ENCODE assay signal across 16 cellular contexts in genomic region chr9:129100383-129101169, GRCh38. TPM values are rescaled to one million over a fixed set of nuclear protein-coding genes. Genes with fewer than 3 reads are reported as not detected.
A peak's percentile ranks its signal among the peaks of the same experiment; 100 is the strongest.
DNase-seq lines count a peak whose midpoint lies in the region; ATAC-seq, FAIRE-seq and TF ChIP-seq lines count a peak whose summit lies in the region.
"Had no signal": no experiment of that assay in that cellular context is flagged by ENCODE, and none has a peak within 500 bp of the region (broad histone marks: within the 10 kb centered on the region; RNA-seq: fewer than 3 reads in every experiment).

No MANE protein-coding gene starts in this region.

- dilution Hi-C loops in mammary epithelial cell (cut with HindIII; ENCODE audit: low sequenced_read_pairs), result no loop called here

- H2AFZ ChIP-seq in Karpas-422 (ENCODE audit: low read length) (no peak overlapping the region), mammary epithelial cell (ENCODE audit: low read depth, low read length) (peak overlapping the region; percentile 68)
- H2AFZ ChIP-seq: GM23248 had no signal

- peaks cover 2% of the 10 kb centered on the region for H3K36me3 Mint-ChIP-seq in activated T-cell treated with anti-CD3 and anti-CD28 coated beads, Interleukin-2, amount 50 U/mL, for 4 hours (ENCODE audit: insufficient read depth)

- H4K20me1 ChIP-seq in BLaER1 (no peaks in the 10 kb centered on the region), Karpas-422 (ENCODE audit: insufficient read depth, low read depth, low read length) (no peaks in the 10 kb centered on the region), mammary epithelial cell (ENCODE audit: insufficient read depth, low read length) (no peaks in the 10 kb centered on the region)

- peak; percentile 52 for DNase-seq in Karpas-422
- peak; percentile 26 for DNase-seq in mammary epithelial cell
- peak; percentile 56 for DNase-seq in left kidney (ENCODE audit: low read depth, low spot score)
- no peak for DNase-seq in activated T-cell treated with anti-CD3 and anti-CD28 coated beads, Interleukin-2, amount 50 U/mL, for 4 hours
- no peak for DNase-seq in GM19239 (ENCODE audit: insufficient read length, low spot score)
- DNase-seq in NCI-H1930 (lab: John Stamatoyannopoulos, UW), result no peak
- DNase-seq: CD4-positive, CD25-positive, alpha-beta regulatory T cell; DMS79; GDM1; GM23248; NCI-H2029; NCI-H2227 treated with DMSO at 0.1 percent for 48 hours; NCI-H526; SIG-M5 had no signal

- in situ Hi-C loops in mammary epithelial cell (cut with MboI; ENCODE audit: low sequenced_read_pairs in 2 of 2), result no loop called here

- no peak for FAIRE-seq in GM19239 (lab: Jason Lieb, UNC)

- H3K9me3 ChIP-seq in BLaER1 (no peaks in the 10 kb centered on the region), Karpas-422 (ENCODE audit: low read length) (no peaks in the 10 kb centered on the region), mammary epithelial cell (replicated peaks; ENCODE audit: insufficient read depth, low read length) (no peaks in the 10 kb centered on the region)

- H3K4me3 Mint-ChIP-seq in activated T-cell treated with anti-CD3 and anti-CD28 coated beads, Interleukin-2, amount 50 U/mL, for 4 hours, result no peak overlapping the region

- peaks cover 18% of the 10 kb centered on the region for H3K36me3 ChIP-seq in BLaER1
- no peaks in the 10 kb centered on the region for H3K36me3 ChIP-seq in Karpas-422 (ENCODE audit: insufficient read depth, low read length)
- H3K36me3 ChIP-seq in mammary epithelial cell (ENCODE audit: insufficient read depth, low read length), result no peaks in the 10 kb centered on the region

- no peak for ATAC-seq in activated T-cell treated with anti-CD3 and anti-CD28 coated beads, Interleukin-2, amount 50 U/mL, for 4 hours
- ATAC-seq: Panc1 had no signal

- H3K4me3 ChIP-seq in BLaER1, result no peak overlapping the region
- no peak overlapping the region for H3K4me3 ChIP-seq in Karpas-422 (ENCODE audit: low read length)
- no peak overlapping the region for H3K4me3 ChIP-seq in mammary epithelial cell (replicated peaks in 1 of 3; ENCODE audit: insufficient read depth in 1 of 3, low read depth in 2 of 3, low read length in 3 of 3)
- H3K4me3 ChIP-seq: GM23248 had no signal

- no TSS peak for BruUV-seq in mammary epithelial cell (replicated peaks; lab: Mats Ljungman, UMichigan)

- WGBS in mammary epithelial cell (ENCODE audit: low coverage, missing lambda C conversion rate), result 51% methylated on average over 25 of the region's 28 CpGs

- no peaks in the 10 kb centered on the region for H3K4me1 Mint-ChIP-seq in activated T-cell treated with anti-CD3 and anti-CD28 coated beads, Interleukin-2, amount 50 U/mL, for 4 hours (ENCODE audit: low read depth)
- H3K4me1 Mint-ChIP-seq: CD4-positive, CD25-positive, alpha-beta regulatory T cell had no signal

- H3K9me2 ChIP-seq in Karpas-422 (replicated peaks; ENCODE audit: insufficient read depth, low read length), result no peaks in the 10 kb centered on the region

- intact Hi-C loops in mammary epithelial cell (cut with micrococcal nuclease), result no loop called here

- H3K4me2 ChIP-seq in BLaER1 (0 out of 2 replicates have a peak overlapping the region, but pooled peaks have one; percentile 4), Karpas-422 (ENCODE audit: low read depth, low read length, poor library complexity, severe bottlenecking) (no peak overlapping the region), mammary epithelial cell (ENCODE audit: insufficient read depth, low read depth, low read length) (no peak overlapping the region)

- H3K4me1 ChIP-seq in BLaER1 (peaks cover 10% of the 10 kb centered on the region; the same call in 1 of the 2 replicates), Karpas-422 (ENCODE audit: low read length) (peaks cover 3% of the 10 kb centered on the region), mammary epithelial cell (ENCODE audit: insufficient read depth, low read length) (peaks cover 9% of the 10 kb centered on the region)

- peak in 1 of 2 donors; percentile 19 for TF ChIP-seq CTCF in mammary epithelial cell (conservative IDR thresholded peaks at IDR 0.05 in 1 of 2, IDR thresholded peaks at IDR 0.05 in 1 of 2; ENCODE audit: extremely low read depth in 1 of 2, insufficient read depth in 1 of 2, low read depth in 1 of 2, low read length in 2 of 2)

- CTCF ChIA-PET in mammary epithelial cell (lab: Charles Lee; ENCODE audit: low non-redundant PET), result no interaction called here

- H3K27ac ChIP-seq in BLaER1 (no peak overlapping the region), Karpas-422 (ENCODE audit: low read length) (no peak overlapping the region), mammary epithelial cell (ENCODE audit: insufficient read depth, low read depth, low read length) (no peak overlapping the region)
- H3K27ac ChIP-seq: GM23248 had no signal

- H3K79me2 ChIP-seq in Karpas-422 (ENCODE audit: low read length) (no peaks in the 10 kb centered on the region), mammary epithelial cell (ENCODE audit: insufficient read depth, low read length) (no peaks in the 10 kb centered on the region)

- no peak overlapping the region for H3K9ac ChIP-seq in BLaER1
- H3K9ac ChIP-seq in Karpas-422 (ENCODE audit: low read length), result no peak overlapping the region
- H3K9ac ChIP-seq in mammary epithelial cell (ENCODE audit: insufficient read depth, low read length), result no peak overlapping the region
- H3K9ac ChIP-seq: GM23248 had no signal

- no peaks in the 10 kb centered on the region for H3K9me3 Mint-ChIP-seq in activated T-cell treated with anti-CD3 and anti-CD28 coated beads, Interleukin-2, amount 50 U/mL, for 4 hours
- H3K9me3 Mint-ChIP-seq: CD4-positive, CD25-positive, alpha-beta regulatory T cell had no signal

- H3K27me3 Mint-ChIP-seq in activated T-cell treated with anti-CD3 and anti-CD28 coated beads, Interleukin-2, amount 50 U/mL, for 4 hours (ENCODE audit: low read depth), result no peaks in the 10 kb centered on the region
- H3K27me3 Mint-ChIP-seq: CD4-positive, CD25-positive, alpha-beta regulatory T cell had no signal

- no peaks in the 10 kb centered on the region for H3K27me3 ChIP-seq in BLaER1
- H3K27me3 ChIP-seq in Karpas-422 (ENCODE audit: low read length), result no peaks in the 10 kb centered on the region
- no peaks in the 10 kb centered on the region for H3K27me3 ChIP-seq in mammary epithelial cell (ENCODE audit: insufficient read depth, low read length)

RNA-seq across cellular contexts. Expression of gene CRAT, which starts 10.0 kb away (rescaled TPM):
- total RNA-seq in Karpas-422 (2014; rRNA removed; shearing (Covaris generic); ENCODE audit: low replicate concordance), result not detected in 2 replicates
- total RNA-seq in mammary epithelial cell, result 10 to 100 TPM; 11.1 to 17.7 TPM
- polyA plus RNA-seq in mammary epithelial cell, result 2.5 TPM
- 0.52 TPM for polyA minus RNA-seq in mammary epithelial cell
- 1 to 10 TPM; 3.4 to 5.2 (median 5.2) TPM for total RNA-seq in activated T-cell treated with anti-CD3 and anti-CD28 coated beads, Interleukin-2, amount 50 U/mL, for 4 hours

RNA-seq across cellular contexts. Expression of gene PTPA, which starts 10.6 kb away (rescaled TPM):
- 62.7 and 98.6 TPM in 2 replicates for total RNA-seq in Karpas-422 (2014; rRNA removed; shearing (Covaris generic); ENCODE audit: low replicate concordance)
- total RNA-seq in mammary epithelial cell, result 100 to 1,000 TPM in 1 of 2 donors, 10 to 100 TPM in 1; 73.7 to 122 TPM
- 120 TPM for polyA plus RNA-seq in mammary epithelial cell
- 218 TPM for polyA minus RNA-seq in mammary epithelial cell
- total RNA-seq in activated T-cell treated with anti-CD3 and anti-CD28 coated beads, Interleukin-2, amount 50 U/mL, for 4 hours, result 10 to 100 TPM; 80.7 to 90.2 (median 89.9) TPM

RNA-seq across cellular contexts. Expression of gene DOLPP1, which starts 19.7 kb away (rescaled TPM):
- 6.7 and 9.1 TPM in 2 replicates for total RNA-seq in Karpas-422 (2014; rRNA removed; shearing (Covaris generic); ENCODE audit: low replicate concordance)
- total RNA-seq in mammary epithelial cell, result 10 to 100 TPM; 11.3 to 20.1 TPM
- polyA plus RNA-seq in mammary epithelial cell, result 16.8 TPM
- 17.3 TPM for polyA minus RNA-seq in mammary epithelial cell
- total RNA-seq in activated T-cell treated with anti-CD3 and anti-CD28 coated beads, Interleukin-2, amount 50 U/mL, for 4 hours, result 10 to 100 TPM; 27.5 to 30.5 (median 30.3) TPM

Comparison
In these comparisons a context has a peak if more than half of its experiments do, and no peak if none do; other contexts are left out.
1. DNase-seq: peak in Karpas-422 (single experiment), mammary epithelial cell (single experiment) and left kidney (single experiment); none in activated T-cell treated with anti-CD3 and anti-CD28 coated beads, Interleukin-2, amount 50 U/mL, for 4 hours (single experiment), GM19239 (single experiment) and NCI-H1930 (0 of 2).